ENCODE assay signal across 1 cellular context in genomic region chr6:31403283-31403989, GRCh38.
A peak's percentile ranks its signal among the peaks of the same experiment; 100 is the strongest.
TF ChIP-seq lines count a peak whose summit lies in the region.

Gene MICA, plus strand, starts transcription at chr6:31403595. Its CDS starts 38 bp downstream, at chr6:31403633.

TF ChIP-seq in HepG2, 621 proteins besides CTCF, POLR2A, EP300 and RAD21 (continued from another document and continues in another):
- TF ChIP-seq XBP1 (CRISPR knock-in tag; IDR thresholded peaks at IDR 0.05) (peak; percentile 92), GZF1 (CRISPR knock-in tag; IDR thresholded peaks at IDR 0.05) (0 out of 2 replicates have a peak, but pooled peaks have one; percentile 55), AGO1 (IDR thresholded peaks at IDR 0.05; ENCODE audit: low read depth, low read length, poor library complexity, severe bottlenecking) (peak; percentile 83), EEA1 (CRISPR knock-in tag; IDR thresholded peaks at IDR 0.05; ENCODE audit: borderline replicate concordance) (no peak; the same call in none of the 2 replicates), ZNF260 (CRISPR knock-in tag; IDR thresholded peaks at IDR 0.05; ENCODE audit: borderline replicate concordance, low read depth) (no peak), MEIS1 (CRISPR knock-in tag; IDR thresholded peaks at IDR 0.05; ENCODE audit: borderline replicate concordance) (no peak; the same call in 1 of the 2 replicates), ZKSCAN8 (CRISPR knock-in tag; IDR thresholded peaks at IDR 0.05; ENCODE audit: borderline replicate concordance) (peak; percentile 32), ZZZ3 (CRISPR knock-in tag; IDR thresholded peaks at IDR 0.05; ENCODE audit: borderline replicate concordance) (no peak), HOXA9 (CRISPR knock-in tag; IDR thresholded peaks at IDR 0.05; ENCODE audit: borderline replicate concordance) (peak; percentile 80; the same call in 1 of the 2 replicates), FOXA3 (CRISPR knock-in tag; IDR thresholded peaks at IDR 0.05) (no peak), ZNF775 (CRISPR knock-in tag; IDR thresholded peaks at IDR 0.05; ENCODE audit: borderline replicate concordance) (no peak), DNMT3B (CRISPR knock-in tag; conservative IDR thresholded peaks at IDR 0.05) (0 out of 2 replicates have a peak, but pooled peaks have one; percentile 22), KDM3A (CRISPR knock-in tag; IDR thresholded peaks at IDR 0.05; ENCODE audit: low read depth) (peak; percentile 83; the same call in 1 of the 2 replicates), FOXK2 (IDR thresholded peaks at IDR 0.05) (no peak), HOXA7 (CRISPR knock-in tag; IDR thresholded peaks at IDR 0.05) (peak; percentile 87; the same call in 1 of the 2 replicates), ZMYM3 (CRISPR knock-in tag; IDR thresholded peaks at IDR 0.05) (no peak; the same call in 1 of the 2 replicates), GPN1 (CRISPR knock-in tag; IDR thresholded peaks at IDR 0.05; ENCODE audit: borderline replicate concordance) (peak; percentile 15; the same call in 1 of the 2 replicates), KDM5A (IDR thresholded peaks at IDR 0.05; ENCODE audit: borderline replicate concordance, low read length) (peak; percentile 56; the same call in 1 of the 2 replicates), NCOA2 (CRISPR knock-in tag; IDR thresholded peaks at IDR 0.05) (0 out of 2 replicates have a peak, but pooled peaks have one; percentile 10), DMAP1 (CRISPR knock-in tag; IDR thresholded peaks at IDR 0.05) (peak; percentile 90; the same call in 1 of the 2 replicates), ZBED4 (CRISPR knock-in tag; IDR thresholded peaks at IDR 0.05; ENCODE audit: borderline replicate concordance) (peak; percentile 83; the same call in 1 of the 2 replicates), PLSCR1 (CRISPR knock-in tag; IDR thresholded peaks at IDR 0.05; ENCODE audit: borderline replicate concordance) (no peak), TBL1XR1 (IDR thresholded peaks at IDR 0.05; ENCODE audit: borderline replicate concordance, low read length, partially characterized antibody) (no peak), HNF4G (IDR thresholded peaks at IDR 0.05; ENCODE audit: borderline replicate concordance, low read depth, low read length) (no peak), HNF4G (CRISPR knock-in tag; IDR thresholded peaks at IDR 0.05; ENCODE audit: borderline replicate concordance, low read depth) (no peak; the same call in 1 of the 2 replicates), ZNF781 (CRISPR knock-in tag; IDR thresholded peaks at IDR 0.05; ENCODE audit: borderline replicate concordance, not compliant biosample characterization) (peak; percentile 80), USF2 (IDR thresholded peaks at IDR 0.05; ENCODE audit: low read depth, low read length) (0 out of 2 replicates have a peak, but pooled peaks have one; percentile 32), USF2 (CRISPR knock-in tag; IDR thresholded peaks at IDR 0.05; ENCODE audit: borderline replicate concordance) (peak; percentile 83; the same call in 1 of the 2 replicates), POLR2AphosphoS5 (IDR thresholded peaks at IDR 0.05; ENCODE audit: low read depth, low read length) (peak; percentile 78), NFE2 (CRISPR knock-in tag; IDR thresholded peaks at IDR 0.05) (no peak), GTF2F1 (IDR thresholded peaks at IDR 0.05; ENCODE audit: low read length) (no peak), TCF12 (IDR thresholded peaks at IDR 0.05) (no peak), TCF12 (CRISPR knock-in tag; IDR thresholded peaks at IDR 0.05) (no peak), ZNF7 (CRISPR knock-in tag; IDR thresholded peaks at IDR 0.05) (no peak), HDAC6 (IDR thresholded peaks at IDR 0.05; ENCODE audit: low read depth, low read length) (no peak), ZNF644 (CRISPR knock-in tag; IDR thresholded peaks at IDR 0.05; ENCODE audit: low read depth) (no peak), SMAD1 (CRISPR knock-in tag; IDR thresholded peaks at IDR 0.05; ENCODE audit: borderline replicate concordance, low read depth) (peak; percentile 19; the same call in 1 of the 2 replicates), RARA (CRISPR knock-in tag; IDR thresholded peaks at IDR 0.05) (peak; percentile 19; the same call in 1 of the 2 replicates), NFIB (CRISPR knock-in tag; IDR thresholded peaks at IDR 0.05; ENCODE audit: borderline replicate concordance) (no peak), TBX3 (IDR thresholded peaks at IDR 0.05; ENCODE audit: borderline replicate concordance) (0 out of 2 replicates have a peak, but pooled peaks have one; percentile 17), MTA3 (CRISPR knock-in tag; IDR thresholded peaks at IDR 0.05) (no peak), TCF7 (IDR thresholded peaks at IDR 0.05; ENCODE audit: low read depth) (no peak), ZNF3 (CRISPR knock-in tag; IDR thresholded peaks at IDR 0.05) (no peak), NFAT5 (CRISPR knock-in tag; IDR thresholded peaks at IDR 0.05) (peak; percentile 96; the same call in 1 of the 2 replicates), FIP1L1 (IDR thresholded peaks at IDR 0.05; ENCODE audit: borderline replicate concordance, insufficient read depth, low read depth, low read length) (no peak), ZNF225 (CRISPR knock-in tag; IDR thresholded peaks at IDR 0.05) (peak; percentile 75; the same call in 1 of the 2 replicates), WIZ (CRISPR knock-in tag; IDR thresholded peaks at IDR 0.05) (peak; percentile 89), CHCHD3 (CRISPR knock-in tag; IDR thresholded peaks at IDR 0.05) (no peak)
- TF ChIP-seq, protein P1, sequence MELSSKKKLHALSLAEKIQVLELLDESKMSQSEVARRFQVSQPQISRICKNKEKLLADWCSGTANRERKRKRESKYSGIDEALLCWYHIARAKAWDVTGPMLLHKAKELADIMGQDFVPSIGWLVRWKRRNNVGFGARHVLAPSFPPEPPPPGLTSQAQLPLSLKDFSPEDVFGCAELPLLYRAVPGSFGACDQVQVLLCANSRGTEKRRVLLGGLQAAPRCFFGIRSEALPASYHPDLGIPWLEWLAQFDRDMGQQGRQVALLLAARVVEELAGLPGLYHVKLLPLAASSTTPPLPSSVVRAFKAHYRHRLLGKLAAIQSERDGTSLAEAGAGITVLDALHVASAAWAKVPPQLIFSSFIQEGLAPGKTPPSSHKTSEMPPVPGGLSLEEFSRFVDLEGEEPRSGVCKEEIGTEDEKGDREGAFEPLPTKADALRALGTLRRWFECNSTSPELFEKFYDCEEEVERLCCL (CRISPR knock-in tag; IDR thresholded peaks at IDR 0.05; ENCODE audit: borderline replicate concordance) = peak; percentile 92
- TF ChIP-seq, protein P2, sequence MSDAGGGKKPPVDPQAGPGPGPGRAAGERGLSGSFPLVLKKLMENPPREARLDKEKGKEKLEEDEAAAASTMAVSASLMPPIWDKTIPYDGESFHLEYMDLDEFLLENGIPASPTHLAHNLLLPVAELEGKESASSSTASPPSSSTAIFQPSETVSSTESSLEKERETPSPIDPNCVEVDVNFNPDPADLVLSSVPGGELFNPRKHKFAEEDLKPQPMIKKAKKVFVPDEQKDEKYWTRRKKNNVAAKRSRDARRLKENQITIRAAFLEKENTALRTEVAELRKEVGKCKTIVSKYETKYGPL (CRISPR knock-in tag; IDR thresholded peaks at IDR 0.05) = peak; percentile 69
